37 cellular contexts compared by ENCODE assay signal in genomic region chrX:37291924-37292323, GRCh38. TPM values are rescaled to one million over a fixed set of nuclear protein-coding genes. Genes with fewer than 3 reads are reported as not detected.
"Had no signal": no experiment of that assay in that cellular context is flagged by ENCODE, and none has a peak within 500 bp of the region (broad histone marks: within the 10 kb centered on the region; RNA-seq: fewer than 3 reads in every experiment).

No MANE protein-coding gene starts in this region.

- H3K27me3 Mint-ChIP-seq: activated B cell treated with CpG ODN at 0.5 μM for 24 hours; activated CD4-positive, alpha-beta memory T cell treated with anti-CD3 and anti-CD28 coated beads for 36 hours; activated CD4-positive, alpha-beta T cell treated with anti-CD3 and anti-CD28 coated beads, Interleukin-2, amount 10 ng/mL, durations not matched to agents 24 days and 14 days; activated CD8-positive, alpha-beta T cell treated with anti-CD3 and anti-CD28 coated beads for 36 hours; activated naive CD8-positive, alpha-beta T cell treated with anti-CD3 and anti-CD28 coated beads for 36 hours; activated T-helper 17 cell treated with anti-CD3 and anti-CD28 coated beads, Interleukin-2, amount 50 U/mL, for 72 hours had no signal

- H3K4me1 Mint-ChIP-seq: activated B cell treated with CpG ODN at 0.5 μM for 24 hours; activated CD4-positive, alpha-beta T cell treated with anti-CD3 and anti-CD28 coated beads, Interleukin-2, amount 10 ng/mL, durations not matched to agents 24 days and 14 days; activated naive CD8-positive, alpha-beta T cell treated with anti-CD3 and anti-CD28 coated beads for 36 hours; activated T-helper 17 cell treated with anti-CD3 and anti-CD28 coated beads, Interleukin-2, amount 50 U/mL, for 72 hours had no signal

- H3K27ac ChIP-seq: adrenal gland, body of pancreas, brain microvascular endothelial cell, breast epithelium, VCaP had no signal

- H3K27me3 ChIP-seq: adrenal gland, body of pancreas, brain microvascular endothelial cell had no signal

- H3K4me1 ChIP-seq: adrenal gland, body of pancreas, breast epithelium had no signal

- H3K9me3 Mint-ChIP-seq: activated B cell treated with CpG ODN at 0.5 μM for 24 hours; activated CD4-positive, alpha-beta T cell treated with anti-CD3 and anti-CD28 coated beads, Interleukin-2, amount 10 ng/mL, durations not matched to agents 24 days and 14 days; activated CD8-positive, alpha-beta T cell treated with anti-CD3 and anti-CD28 coated beads for 36 hours; activated T-helper 1 cell treated with anti-CD3 and anti-CD28 coated beads, Interleukin-12 subunit alpha, Interleukin-12 subunit beta, Interleukin-2, Interleukin-4 antibody, amounts not matched to agents 30 ng/mL and 10 ng/mL and 1 ng/mL, durations not matched to agents 14 hours and 24 hours and 36 hours; T-helper 1 cell treated with Interleukin-12 subunit alpha and Interleukin-12 subunit beta and Interleukin-4 antibody, amounts not matched to agents 30 μg/mL and 1 μg/mL, for 36 hours; T-helper 2 cell treated with Interferon-gamma antibody and Interleukin-4, amounts not matched to agents 5 μg/mL and 100 μg/mL, for 36 hours had no signal

- FAIRE-seq: TTC549 had no signal

- DNase-seq: activated B cell treated with CpG ODN at 0.5 μM for 24 hours; activated CD4-positive, alpha-beta memory T cell treated with anti-CD3 and anti-CD28 coated beads for 36 hours; activated CD4-positive, alpha-beta T cell treated with anti-CD3 and anti-CD28 coated beads for 4 hours; activated CD4-positive, alpha-beta T cell treated with anti-CD3 and anti-CD28 coated beads, Interleukin-2, amount 10 ng/mL, durations not matched to agents 24 days and 14 days; activated CD4-positive, alpha-beta T cell treated with anti-CD3 and anti-CD28 coated beads, Interleukin-2, amount 50 U/mL, for 1 hour; activated CD4-positive, alpha-beta T cell treated with anti-CD3 and anti-CD28 coated beads, Interleukin-2, amount 50 U/mL, for 4 hours; activated CD4-positive, CD25-positive, alpha-beta regulatory T cell treated with anti-CD3 and anti-CD28 coated beads, Interleukin-2, amount 50 U/mL, for 72 hours; activated CD8-positive, alpha-beta memory T cell treated with anti-CD3 and anti-CD28 coated beads, Interleukin-2, amount 50 U/mL, for 4 hours; activated CD8-positive, alpha-beta T cell treated with anti-CD3 and anti-CD28 coated beads for 36 hours; activated effector memory CD4-positive, alpha-beta T cell treated with anti-CD3 and anti-CD28 coated beads, Interleukin-2, amount 50 U/mL, for 16 hours; activated gamma-delta T cell treated with Interleukin-2 at 50 U/mL for 16 hours; activated naive CD4-positive, alpha-beta T cell; activated naive CD4-positive, alpha-beta T cell treated with anti-CD3 and anti-CD28 coated beads for 36 hours; activated naive CD4-positive, alpha-beta T cell treated with anti-CD3 and anti-CD28 coated beads, Interleukin-2, amount 50 U/mL, for 16 hours; activated naive CD8-positive, alpha-beta T cell treated with anti-CD3 and anti-CD28 coated beads for 36 hours; activated T-cell treated with anti-CD3 and anti-CD28 coated beads for 4 hours; activated T-cell treated with anti-CD3 and anti-CD28 coated beads, Interleukin-2, amount 50 U/mL, for 1 hour; activated T-cell treated with anti-CD3 and anti-CD28 coated beads, Interleukin-2, amount 50 U/mL, for 4 hours; activated T-cell treated with anti-CD3 and anti-CD28 coated beads, Interleukin-2, amount 50 U/mL, for 72 hours; adrenal gland; amniotic stem cell; aorta; body of pancreas; brain microvascular endothelial cell; central memory CD4-positive, alpha-beta T cell; T-helper 1 cell; T-helper 2 cell; T-helper 9 cell had no signal

- H3K4me3 ChIP-seq: adrenal gland, body of pancreas, breast epithelium had no signal

- H3K4me3 Mint-ChIP-seq: activated B cell treated with CpG ODN at 0.5 μM for 24 hours; activated CD4-positive, alpha-beta memory T cell treated with anti-CD3 and anti-CD28 coated beads for 36 hours; activated CD4-positive, alpha-beta T cell treated with anti-CD3 and anti-CD28 coated beads, Interleukin-2, amount 10 ng/mL, durations not matched to agents 24 days and 14 days; activated CD8-positive, alpha-beta T cell treated with anti-CD3 and anti-CD28 coated beads for 36 hours; activated naive CD4-positive, alpha-beta T cell treated with anti-CD3 and anti-CD28 coated beads for 36 hours; activated naive CD8-positive, alpha-beta T cell treated with anti-CD3 and anti-CD28 coated beads for 36 hours; activated T-cell treated with anti-CD3 and anti-CD28 coated beads, Interleukin-2, amount 50 U/mL, for 4 hours; activated T-cell treated with anti-CD3 and anti-CD28 coated beads, Interleukin-2, amount 50 U/mL, for 72 hours; activated T-helper 1 cell treated with anti-CD3 and anti-CD28 coated beads, Interleukin-12 subunit alpha, Interleukin-12 subunit beta, Interleukin-2, Interleukin-4 antibody, amounts not matched to agents 30 ng/mL and 10 ng/mL and 1 ng/mL, durations not matched to agents 14 hours and 24 hours and 36 hours; activated T-helper 17 cell treated with anti-CD3 and anti-CD28 coated beads, Interleukin-2, amount 50 U/mL, for 72 hours; T-helper 1 cell treated with Interleukin-12 subunit alpha and Interleukin-12 subunit beta and Interleukin-4 antibody, amounts not matched to agents 30 μg/mL and 1 μg/mL, for 36 hours; T-helper 2 cell treated with Interferon-gamma antibody and Interleukin-4, amounts not matched to agents 5 μg/mL and 100 μg/mL, for 36 hours had no signal

- H3K36me3 ChIP-seq: adrenal gland, brain microvascular endothelial cell, breast epithelium had no signal

- H3K9me3 ChIP-seq: adrenal gland, body of pancreas had no signal

- H3K27ac Mint-ChIP-seq: activated B cell treated with CpG ODN at 0.5 μM for 24 hours; activated CD4-positive, alpha-beta memory T cell treated with anti-CD3 and anti-CD28 coated beads for 36 hours; activated CD4-positive, alpha-beta T cell treated with anti-CD3 and anti-CD28 coated beads, Interleukin-2, amount 10 ng/mL, durations not matched to agents 24 days and 14 days; activated CD8-positive, alpha-beta T cell treated with anti-CD3 and anti-CD28 coated beads for 36 hours; activated naive CD4-positive, alpha-beta T cell treated with anti-CD3 and anti-CD28 coated beads for 36 hours; activated naive CD4-positive, alpha-beta T cell treated with anti-CD3 and anti-CD28 coated beads, Interleukin-2, amount 50 U/mL, for 72 hours; activated naive CD8-positive, alpha-beta T cell treated with anti-CD3 and anti-CD28 coated beads for 36 hours; activated T-cell treated with anti-CD3 and anti-CD28 coated beads, Interleukin-2, amount 50 U/mL, for 72 hours; activated T-helper 1 cell treated with anti-CD3 and anti-CD28 coated beads, Interleukin-12 subunit alpha, Interleukin-12 subunit beta, Interleukin-2, Interleukin-4 antibody, amounts not matched to agents 30 ng/mL and 10 ng/mL and 1 ng/mL, durations not matched to agents 14 hours and 24 hours and 36 hours; activated T-helper 17 cell treated with anti-CD3 and anti-CD28 coated beads, Interleukin-2, amount 50 U/mL, for 72 hours; T-helper 1 cell treated with Interleukin-12 subunit alpha and Interleukin-12 subunit beta and Interleukin-4 antibody, amounts not matched to agents 30 μg/mL and 1 μg/mL, for 36 hours; T-helper 2 cell treated with Interferon-gamma antibody and Interleukin-4, amounts not matched to agents 5 μg/mL and 100 μg/mL, for 36 hours had no signal

- H3K36me3 Mint-ChIP-seq: activated CD4-positive, alpha-beta memory T cell treated with anti-CD3 and anti-CD28 coated beads for 36 hours; activated naive CD8-positive, alpha-beta T cell treated with anti-CD3 and anti-CD28 coated beads for 36 hours had no signal

RNA-seq across cellular contexts. Expression of gene PRRG1, which starts 57.2 kb away (rescaled TPM):
- total RNA-seq: activated B cell treated with CpG ODN at 0.5 μM for 24 hours; activated CD4-positive, alpha-beta memory T cell treated with anti-CD3 and anti-CD28 coated beads for 36 hours; activated CD4-positive, alpha-beta T cell treated with anti-CD3 and anti-CD28 coated beads, Interleukin-2, amount 10 ng/mL, durations not matched to agents 24 days and 14 days; activated CD8-positive, alpha-beta memory T cell treated with anti-CD3 and anti-CD28 coated beads for 36 hours; activated CD8-positive, alpha-beta T cell treated with anti-CD3 and anti-CD28 coated beads for 36 hours; activated naive CD4-positive, alpha-beta T cell treated with anti-CD3 and anti-CD28 coated beads for 36 hours; activated naive CD4-positive, alpha-beta T cell treated with anti-CD3 and anti-CD28 coated beads, Interleukin-2, amount 50 U/mL, for 72 hours; activated naive CD8-positive, alpha-beta T cell treated with anti-CD3 and anti-CD28 coated beads for 36 hours; activated T-cell treated with anti-CD3 and anti-CD28 coated beads, Interleukin-2, amount 50 U/mL, for 4 hours; activated T-cell treated with anti-CD3 and anti-CD28 coated beads, Interleukin-2, amount 50 U/mL, for 72 hours; activated T-helper 1 cell treated with anti-CD3 and anti-CD28 coated beads, Interleukin-12 subunit alpha, Interleukin-12 subunit beta, Interleukin-2, Interleukin-4 antibody, amounts not matched to agents 30 ng/mL and 10 ng/mL and 1 ng/mL, durations not matched to agents 14 hours and 24 hours and 36 hours; activated T-helper 17 cell treated with anti-CD3 and anti-CD28 coated beads, Interleukin-2, amount 50 U/mL, for 72 hours had no signal
